8 cellular contexts compared by ENCODE assay signal in the genomic region with DNA sequence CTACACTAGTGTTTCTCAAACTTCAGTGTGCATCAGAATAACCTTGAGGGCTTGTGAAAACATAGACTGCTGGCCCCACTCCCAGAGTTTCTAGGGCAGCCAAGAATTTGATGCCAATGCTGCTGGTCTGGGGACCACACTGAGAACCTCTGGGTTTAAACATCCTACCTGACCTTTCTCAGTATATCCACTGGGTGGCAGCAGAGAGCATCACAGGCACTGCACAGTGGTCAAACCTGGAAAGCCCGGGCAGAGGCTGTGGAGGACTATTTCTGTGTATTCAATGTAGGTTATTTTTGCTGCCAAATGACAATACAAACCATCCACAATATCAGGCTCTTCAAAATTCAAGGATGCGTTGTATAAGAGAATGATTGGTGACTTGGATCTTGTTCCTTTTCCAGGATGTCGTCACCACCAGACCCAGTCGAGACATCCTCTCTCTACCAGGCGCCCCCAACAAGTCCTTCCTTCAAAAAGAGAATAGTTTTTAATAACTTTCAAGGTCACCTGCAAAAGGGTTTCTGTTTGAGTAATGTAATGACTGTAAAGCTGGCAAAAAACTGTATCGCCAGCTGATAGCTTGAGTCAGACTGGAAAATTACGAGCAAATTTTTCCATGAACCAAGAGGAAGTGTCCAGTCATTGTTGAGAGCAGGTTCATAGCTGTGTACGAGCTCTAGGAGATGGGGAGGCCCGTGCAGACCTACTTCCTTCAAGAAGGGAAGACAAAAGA. TPM values are rescaled to one million over a fixed set of nuclear protein-coding genes. Genes with fewer than 3 reads are reported as not detected.
A peak's percentile ranks its signal among the peaks of the same experiment; 100 is the strongest.
DNase-seq lines count a peak whose midpoint lies in the region; ATAC-seq and TF ChIP-seq lines count a peak whose summit lies in the region.

No MANE protein-coding gene starts in this region.

- intact Hi-C loops in activated CD8-positive, alpha-beta T cell treated with anti-CD3 and anti-CD28 coated beads for 36 hours (cut with micrococcal nuclease) = loop anchor here (2.0 to 5.0 kb wide), 2 partner anchors 81 to 300 kb away; no protein-coding TSS in a partner anchor

- DNase-seq in COLO829 (ENCODE audit: low spot score) (peak; percentile 50), NCI-H82 (lab: John Stamatoyannopoulos, UW) (peak; percentile 85), mesenteric fat pad (ENCODE audit: low spot score) (peak; percentile 89)
- DNase-seq in activated CD8-positive, alpha-beta T cell treated with anti-CD3 and anti-CD28 coated beads for 36 hours = peak; percentile 71
- DNase-seq in effector CD8-positive, alpha-beta T cell (lab: John Stamatoyannopoulos, UW) = peak; percentile 15
- DNase-seq in stimulated activated CD8-positive, alpha-beta memory T cell treated with anti-CD3 and anti-CD28 coated beads, Interleukin-4, amount 100 ng/mL, for 48 hours = peak; percentile 74

- peaks cover 21% of the 10 kb centered on the region for H3K27me3 Mint-ChIP-seq in activated CD8-positive, alpha-beta T cell treated with anti-CD3 and anti-CD28 coated beads for 36 hours

- H3K36me3 Mint-ChIP-seq in activated CD8-positive, alpha-beta T cell treated with anti-CD3 and anti-CD28 coated beads for 36 hours (ENCODE audit: low read depth) = no peaks in the 10 kb centered on the region

- ATAC-seq in GM19452 (IDR thresholded peaks at IDR 0.05; ENCODE audit: unreplicated experiment) (peak; percentile 83), HG03521 (IDR thresholded peaks at IDR 0.05; ENCODE audit: unreplicated experiment) (peak; percentile 81)
- peak; percentile 82 for ATAC-seq in activated CD8-positive, alpha-beta T cell treated with anti-CD3 and anti-CD28 coated beads for 36 hours

- CTCF ChIA-PET in activated CD8-positive, alpha-beta T cell treated with anti-CD3 and anti-CD28 coated beads for 36 hours (lab: Charles Lee) = interaction anchor here (0.7 to 3.5 kb wide), 25 partner anchors 13 to 510 kb away, joined by 3 to 28 read pairs (median 4); a partner anchor contains a TSS

- no peak overlapping the region for H3K4me3 Mint-ChIP-seq in activated CD8-positive, alpha-beta T cell treated with anti-CD3 and anti-CD28 coated beads for 36 hours

- peaks cover 3% of the 10 kb centered on the region for H3K9me3 Mint-ChIP-seq in activated CD8-positive, alpha-beta T cell treated with anti-CD3 and anti-CD28 coated beads for 36 hours

- peak; percentile 89 for TF ChIP-seq CTCF in activated CD8-positive, alpha-beta T cell treated with anti-CD3 and anti-CD28 coated beads for 36 hours (IDR thresholded peaks at IDR 0.05)

- peaks cover 38% of the 10 kb centered on the region for H3K4me1 Mint-ChIP-seq in activated CD8-positive, alpha-beta T cell treated with anti-CD3 and anti-CD28 coated beads for 36 hours (ENCODE audit: low read depth)

- H3K27ac Mint-ChIP-seq in activated CD8-positive, alpha-beta T cell treated with anti-CD3 and anti-CD28 coated beads for 36 hours = peak overlapping the region; percentile 71

- POLR2A ChIA-PET in activated CD8-positive, alpha-beta T cell treated with anti-CD3 and anti-CD28 coated beads for 36 hours (lab: Charles Lee) = no interaction called here

RNA-seq across cellular contexts. Expression of a gene that starts 30.6 kb away (rescaled TPM):
- total RNA-seq in activated CD8-positive, alpha-beta T cell treated with anti-CD3 and anti-CD28 coated beads for 36 hours = not detected
- total RNA-seq in mesenteric fat pad = 65.5 TPM

Comparison
In these comparisons a context has a peak if more than half of its experiments do, and no peak if none do; other contexts are left out.
1. Peak in every context shown above with its lines: DNase-seq and ATAC-seq.
2. DNase-seq: peak in every context shown above with its lines; median percentile 89 in mesenteric fat pad; 85 in NCI-H82; 74 in stimulated activated CD8-positive, alpha-beta memory T cell treated with anti-CD3 and anti-CD28 coated beads, Interleukin-4, amount 100 ng/mL, for 48 hours; 71 in activated CD8-positive, alpha-beta T cell treated with anti-CD3 and anti-CD28 coated beads for 36 hours; 50 in COLO829; 15 in effector CD8-positive, alpha-beta T cell.
3. RNA of a gene that starts 30.6 kb away (total RNA-seq): 65.5 TPM in mesenteric fat pad (single experiment); not detected in activated CD8-positive, alpha-beta T cell treated with anti-CD3 and anti-CD28 coated beads for 36 hours; every median in the first group is over 10 times any median in the second.